12 cellular contexts compared by ENCODE assay signal in the genomic region with DNA sequence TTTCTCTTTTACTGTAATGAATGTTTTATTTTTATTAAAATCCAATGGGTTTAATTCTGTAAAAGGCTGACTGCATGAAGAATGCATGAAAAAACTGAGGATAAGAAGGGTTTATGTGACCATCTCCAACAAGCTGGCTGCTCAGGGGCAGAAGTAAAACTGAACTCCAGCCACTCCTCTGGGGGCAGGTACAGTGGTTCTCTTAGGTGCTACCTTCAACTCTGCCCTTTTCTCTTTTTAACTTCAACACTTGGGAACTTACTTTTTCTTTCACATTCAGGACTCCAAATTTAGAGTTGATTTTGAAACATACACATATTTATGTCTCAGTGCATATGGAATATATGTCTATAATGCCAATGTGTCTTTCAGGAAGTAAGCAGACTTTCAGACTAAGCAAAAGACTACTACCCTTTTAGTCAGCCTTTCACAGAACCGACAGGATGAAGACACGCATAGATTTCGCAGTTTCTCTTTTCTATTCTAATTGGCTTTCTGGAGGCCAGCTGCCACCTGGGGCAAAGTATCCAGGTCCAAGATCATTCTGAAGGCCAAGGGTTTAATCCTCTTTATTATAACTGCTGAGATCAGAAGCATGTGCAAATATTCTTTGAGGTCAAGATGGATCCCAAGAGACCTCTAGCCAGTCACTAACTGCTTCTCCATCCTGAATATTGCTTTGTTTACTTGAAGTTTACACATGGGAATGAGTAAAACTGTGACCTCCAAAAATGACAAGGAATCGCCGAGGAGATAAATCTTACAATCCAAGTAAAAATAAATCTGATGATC. TPM values are rescaled to one million over a fixed set of nuclear protein-coding genes. Genes with fewer than 3 reads are reported as not detected.
DNase-seq lines count a peak whose midpoint lies in the region; ATAC-seq, FAIRE-seq and TF ChIP-seq lines count a peak whose summit lies in the region.
"Had no signal": no experiment of that assay in that cellular context is flagged by ENCODE, and none has a peak within 500 bp of the region (broad histone marks: within the 10 kb centered on the region; RNA-seq: fewer than 3 reads in every experiment).

No MANE protein-coding gene starts in this region.

- TF ChIP-seq RAD21 in HCT116 (IDR thresholded peaks at IDR 0.05; ENCODE audit: low read depth), result no peak

- RAD21 ChIA-PET in HCT116 (lab: Charles Lee; ENCODE audit: low non-redundant PET in 1 of 2, low total read pairs in 2 of 2, uncharacterized antibody in 2 of 2, unreplicated experiment in 2 of 2), result no interaction called here

- H3K79me2 ChIP-seq in HCT116 (ENCODE audit: insufficient read depth, low read length), result peaks cover 56% of the 10 kb centered on the region

- no peak overlapping the region for H2AFZ ChIP-seq in HCT116 (ENCODE audit: low read depth, low read length, poor library complexity, severe bottlenecking)
- H2AFZ ChIP-seq: GM23338 had no signal

- CTCF ChIA-PET in HCT116 (lab: Charles Lee), result no interaction called here

- peak; percentile 34 for DNase-seq in GM19239 (ENCODE audit: insufficient read length, low spot score)
- no peak for DNase-seq in HCT116 (ENCODE audit: low read depth, low spot score)
- DNase-seq in stromal cell of bone marrow (ENCODE audit: low read depth), result peak; percentile 5
- no peak for DNase-seq in DMS 273 treated with DMSO at 0.1 percent for 48 hours (lab: John Stamatoyannopoulos, UW)
- DNase-seq in NCI-H748 (lab: John Stamatoyannopoulos, UW; ENCODE audit: unreplicated experiment), result no peak
- no peak for DNase-seq in dermis blood vessel endothelial cell
- DNase-seq: DND-41 had no signal

- H3K9me2 ChIP-seq in HCT116 (ENCODE audit: insufficient read depth), result no peaks in the 10 kb centered on the region

- no peak for TF ChIP-seq CTCF in HCT116 (IDR thresholded peaks at IDR 0.05 in 2 of 3, conservative IDR thresholded peaks at IDR 0.05 in 1 of 3; ENCODE audit: borderline replicate concordance in 1 of 3, insufficient read depth in 1 of 3, low read depth in 2 of 3, low read length in 2 of 3)

- no peak for TF ChIP-seq POLR2A in HCT116 (IDR thresholded peaks at IDR 0.05; ENCODE audit: borderline replicate concordance, extremely low read depth, insufficient read depth, insufficient read length)

- peak overlapping the region; percentile 9; the same call in 1 of the 2 replicates for H3K9ac ChIP-seq in HCT116 (ENCODE audit: low read length)

- H4K20me1 ChIP-seq in HCT116 (ENCODE audit: insufficient read depth), result peaks cover 22% of the 10 kb centered on the region; the same call in 1 of the 2 replicates

- intact Hi-C loops in HCT116 (cut with micrococcal nuclease), result loop anchor here (10.0 kb wide), 1 partner anchor 813 kb away; no protein-coding TSS in a partner anchor

- H3K27ac ChIP-seq in HCT116 (ENCODE audit: low read depth, low read length), result peak overlapping the region; percentile 23; the same call in 1 of the 2 replicates
- H3K27ac ChIP-seq: esophagus muscularis mucosa had no signal

- POLR2A ChIA-PET in HCT116 (lab: Charles Lee), result no interaction called here

- no peaks in the 10 kb centered on the region for H3K9me3 ChIP-seq in HCT116 (ENCODE audit: control insufficient read depth in 1 of 2, insufficient read depth in 1 of 2, low read depth in 1 of 2, low read length in 2 of 2)
- H3K9me3 ChIP-seq: esophagus muscularis mucosa had no signal

- H3K36me3 ChIP-seq in HCT116 (ENCODE audit: control insufficient read depth in 1 of 2, insufficient read depth in 2 of 2, low read length in 2 of 2), result peaks cover 24 to 59% of the 10 kb centered on the region in 2 experiments

- peaks cover 9 to 47% of the 10 kb centered on the region in 2 experiments for H3K4me1 ChIP-seq in HCT116 (ENCODE audit: control insufficient read depth in 1 of 2, insufficient read depth in 2 of 2, low read length in 2 of 2)

- no peak for ATAC-seq in HCT116
- ATAC-seq in HG03432 (IDR thresholded peaks at IDR 0.05; ENCODE audit: unreplicated experiment), result peak; percentile 60
- ATAC-seq: GM23338; K562; natural killer cell treated with Interleukin-12 subunit alpha and Interleukin-12 subunit beta and Interleukin-15 and Interleukin-18, amount 100 ng/mL, for 72 hours had no signal

- H3K4me2 ChIP-seq in HCT116 (ENCODE audit: low read length), result peak overlapping the region; percentile 45
- H3K4me2 ChIP-seq: GM23338 had no signal

- FAIRE-seq in GM19239 (lab: Jason Lieb, UNC), result peak; percentile 48
- FAIRE-seq: K562 had no signal

- H3K4me3 ChIP-seq in HCT116 (replicated peaks in 1 of 2; ENCODE audit: low read depth in 1 of 2, low read length in 2 of 2), result peak overlapping the region in 1 of 2 experiments; percentile 2; a peak in 1 of 4 replicates
- H3K4me3 ChIP-seq: esophagus muscularis mucosa, GM23338, K562 had no signal

- no TSS peak for BruUV-seq in HCT116 (replicated peaks; lab: Mats Ljungman, UMichigan)

- no peaks in the 10 kb centered on the region for H3K27me3 ChIP-seq in HCT116 (ENCODE audit: insufficient read depth, low read length)
- H3K27me3 ChIP-seq: esophagus muscularis mucosa had no signal

TF ChIP-seq in HCT116, 20 proteins besides CTCF, POLR2A, EP300 and RAD21:
- TF ChIP-seq ELF1 (IDR thresholded peaks at IDR 0.05; ENCODE audit: borderline replicate concordance, low read depth), result no peak
- TF ChIP-seq SIN3A (IDR thresholded peaks at IDR 0.05; ENCODE audit: low read depth), result no peak
- TF ChIP-seq TCF7L2 (IDR thresholded peaks at IDR 0.05; ENCODE audit: borderline replicate concordance, extremely low read depth, insufficient read depth, insufficient read length), result no peak
- TF ChIP-seq JUND (IDR thresholded peaks at IDR 0.05), result no peak

RNA-seq across cellular contexts. Expression of a gene that starts 30.7 kb away (rescaled TPM):
- 134 TPM for total RNA-seq in HCT116 (2021; ENCODE audit: unreplicated experiment)
- 108 and 124 TPM in 2 replicates for polyA plus RNA-seq in HCT116 (2012)
- 0.17 and 1.9 TPM in 2 replicates for total RNA-seq in dermis blood vessel endothelial cell
- total RNA-seq: natural killer cell treated with Interleukin-12 subunit alpha and Interleukin-12 subunit beta and Interleukin-15 and Interleukin-18, amount 100 ng/mL, for 72 hours had no signal
- polyA plus RNA-seq: K562 had no signal

Comparison
In these comparisons a context has a peak if more than half of its experiments do, and no peak if none do; other contexts are left out.
1. DNase-seq: peak in GM19239 (single experiment) and stromal cell of bone marrow (single experiment); none in HCT116 (single experiment), DMS 273 treated with DMSO at 0.1 percent for 48 hours (single experiment), NCI-H748 (single experiment) and dermis blood vessel endothelial cell (single experiment).
2. RNA of a gene that starts 30.7 kb away (total RNA-seq): 134 TPM in HCT116 (single experiment); 0.17 to 1.9 TPM in dermis blood vessel endothelial cell; every median in the first group is over 10 times any median in the second.